Comparison of ENCODE assay signal across 1 cellular context in the genomic region with DNA sequence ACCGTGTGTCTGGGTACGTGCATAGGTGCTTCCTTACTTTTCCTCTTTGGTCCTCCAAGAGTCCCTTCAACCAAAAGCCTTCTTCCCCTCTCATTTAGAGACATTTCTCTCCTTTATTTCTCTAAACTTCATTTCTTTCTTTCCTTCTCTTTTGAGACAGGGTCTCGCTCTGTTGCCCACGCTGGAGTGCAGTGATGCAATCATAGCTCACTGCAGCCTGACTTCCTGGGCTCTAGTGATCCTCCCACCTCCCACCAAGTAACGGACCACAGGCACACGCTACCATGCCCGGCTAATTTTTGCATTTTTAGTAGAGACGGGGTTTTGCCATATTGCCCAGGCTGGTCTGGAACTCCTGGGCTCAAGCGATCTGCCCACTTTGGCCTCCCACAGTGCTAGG.
TF ChIP-seq lines count a peak whose summit lies in the region.

No MANE protein-coding gene starts in this region.

TF ChIP-seq in K562, 482 proteins besides CTCF, POLR2A, EP300 and RAD21:
- TF ChIP-seq CEBPG (CRISPR knock-in tag; IDR thresholded peaks at IDR 0.05): 0 out of 2 replicates have a peak, but pooled peaks have one; percentile 8
- TF ChIP-seq CEBPG (tag; conservative IDR thresholded peaks at IDR 0.05 in 1 of 2, IDR thresholded peaks at IDR 0.05 in 1 of 2): no peak
- no peak for TF ChIP-seq MTA3 (IDR thresholded peaks at IDR 0.05; ENCODE audit: borderline replicate concordance)
- no peak for TF ChIP-seq ZNF41 (CRISPR knock-in tag; conservative IDR thresholded peaks at IDR 0.05)
- TF ChIP-seq, protein P1, sequence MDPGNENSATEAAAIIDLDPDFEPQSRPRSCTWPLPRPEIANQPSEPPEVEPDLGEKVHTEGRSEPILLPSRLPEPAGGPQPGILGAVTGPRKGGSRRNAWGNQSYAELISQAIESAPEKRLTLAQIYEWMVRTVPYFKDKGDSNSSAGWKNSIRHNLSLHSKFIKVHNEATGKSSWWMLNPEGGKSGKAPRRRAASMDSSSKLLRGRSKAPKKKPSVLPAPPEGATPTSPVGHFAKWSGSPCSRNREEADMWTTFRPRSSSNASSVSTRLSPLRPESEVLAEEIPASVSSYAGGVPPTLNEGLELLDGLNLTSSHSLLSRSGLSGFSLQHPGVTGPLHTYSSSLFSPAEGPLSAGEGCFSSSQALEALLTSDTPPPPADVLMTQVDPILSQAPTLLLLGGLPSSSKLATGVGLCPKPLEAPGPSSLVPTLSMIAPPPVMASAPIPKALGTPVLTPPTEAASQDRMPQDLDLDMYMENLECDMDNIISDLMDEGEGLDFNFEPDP (CRISPR knock-in tag; IDR thresholded peaks at IDR 0.05): no peak
- TF ChIP-seq, protein P2, sequence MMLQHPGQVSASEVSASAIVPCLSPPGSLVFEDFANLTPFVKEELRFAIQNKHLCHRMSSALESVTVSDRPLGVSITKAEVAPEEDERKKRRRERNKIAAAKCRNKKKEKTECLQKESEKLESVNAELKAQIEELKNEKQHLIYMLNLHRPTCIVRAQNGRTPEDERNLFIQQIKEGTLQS (IDR thresholded peaks at IDR 0.05): peak; percentile 27; the same call in 1 of the 2 replicates
- TF ChIP-seq, protein P2 (CRISPR knock-in tag; conservative IDR thresholded peaks at IDR 0.05): no peak
- TF ChIP-seq, protein P3, sequence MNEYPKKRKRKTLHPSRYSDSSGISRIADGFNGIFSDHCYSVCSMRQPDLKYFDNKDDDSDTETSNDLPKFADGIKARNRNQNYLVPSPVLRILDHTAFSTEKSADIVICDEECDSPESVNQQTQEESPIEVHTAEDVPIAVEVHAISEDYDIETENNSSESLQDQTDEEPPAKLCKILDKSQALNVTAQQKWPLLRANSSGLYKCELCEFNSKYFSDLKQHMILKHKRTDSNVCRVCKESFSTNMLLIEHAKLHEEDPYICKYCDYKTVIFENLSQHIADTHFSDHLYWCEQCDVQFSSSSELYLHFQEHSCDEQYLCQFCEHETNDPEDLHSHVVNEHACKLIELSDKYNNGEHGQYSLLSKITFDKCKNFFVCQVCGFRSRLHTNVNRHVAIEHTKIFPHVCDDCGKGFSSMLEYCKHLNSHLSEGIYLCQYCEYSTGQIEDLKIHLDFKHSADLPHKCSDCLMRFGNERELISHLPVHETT (CRISPR knock-in tag; conservative IDR thresholded peaks at IDR 0.05 in 1 of 2, IDR thresholded peaks at IDR 0.05 in 1 of 2): no peak
- TF ChIP-seq, protein P4, sequence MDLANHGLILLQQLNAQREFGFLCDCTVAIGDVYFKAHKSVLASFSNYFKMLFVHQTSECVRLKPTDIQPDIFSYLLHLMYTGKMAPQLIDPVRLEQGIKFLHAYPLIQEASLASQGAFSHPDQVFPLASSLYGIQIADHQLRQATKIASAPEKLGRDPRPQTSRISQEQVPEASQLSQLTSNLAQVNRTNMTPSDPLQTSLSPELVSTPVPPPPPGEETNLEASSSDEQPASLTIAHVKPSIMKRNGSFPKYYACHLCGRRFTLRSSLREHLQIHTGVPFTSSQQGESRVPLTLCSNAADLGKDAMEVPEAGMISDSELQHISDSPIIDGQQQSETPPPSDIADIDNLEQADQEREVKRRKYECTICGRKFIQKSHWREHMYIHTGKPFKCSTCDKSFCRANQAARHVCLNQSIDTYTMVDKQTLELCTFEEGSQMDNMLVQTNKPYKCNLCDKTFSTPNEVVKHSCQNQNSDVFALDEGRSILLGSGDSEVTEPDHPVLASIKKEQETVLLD (IDR thresholded peaks at IDR 0.05): no peak
